In genomic region chr20:235891-236290, GRCh38 we compare ENCODE assay signal across 1 cellular context.
TF ChIP-seq lines count a peak whose summit lies in the region.

No MANE protein-coding gene starts in this region.

TF ChIP-seq in H1, 55 proteins besides CTCF, POLR2A, EP300 and RAD21 (continued from another document):
- TF ChIP-seq SIX5 (IDR thresholded peaks at IDR 0.05; ENCODE audit: low read depth, low read length): no peak
- TF ChIP-seq CBX8 (IDR thresholded peaks at IDR 0.05; ENCODE audit: borderline replicate concordance, low read depth, low read length): no peak
- TF ChIP-seq HDAC6 (IDR thresholded peaks at IDR 0.05; ENCODE audit: low read depth, low read length): no peak
- no peak for TF ChIP-seq SP1 (IDR thresholded peaks at IDR 0.05; ENCODE audit: low read depth, low read length)
